Comparison of ENCODE assay signal across 13 cellular contexts in genomic region chr16:57531253-57531575, GRCh38. TPM values are rescaled to one million over a fixed set of nuclear protein-coding genes. Genes with fewer than 3 reads are reported as not detected.
DNase-seq lines count a peak whose midpoint lies in the region; TF ChIP-seq lines count a peak whose summit lies in the region.
"Had no signal": no experiment of that assay in that cellular context is flagged by ENCODE, and none has a peak within 500 bp of the region (broad histone marks: within the 10 kb centered on the region; RNA-seq: fewer than 3 reads in every experiment).

No MANE protein-coding gene starts in this region.

- H3K27ac Mint-ChIP-seq in activated CD4-positive, alpha-beta T cell treated with anti-CD3 and anti-CD28 coated beads, Interleukin-2, amount 10 ng/mL, durations not matched to agents 24 days and 14 days = peak overlapping the region; percentile 97
- H3K27ac Mint-ChIP-seq in chondrocyte (ENCODE audit: unreplicated experiment) = peak overlapping the region; percentile 47
- no peak overlapping the region for H3K27ac Mint-ChIP-seq in neural progenitor cell

- H3K4me2 ChIP-seq in trophoblast cell (ENCODE audit: low read length) (no peak overlapping the region), neural progenitor cell (no peak overlapping the region)
- H3K4me2 ChIP-seq: KMS-11 had no signal

- no peak overlapping the region for H3K14ac ChIP-seq in trophoblast cell (ENCODE audit: low read length)

- H3K36me3 ChIP-seq in trophoblast cell (ENCODE audit: control insufficient read depth in 1 of 2, insufficient read depth in 2 of 2, low read length in 2 of 2) (peaks cover 3 to 4% of the 10 kb centered on the region in 2 experiments), neural progenitor cell (no peaks in the 10 kb centered on the region)
- H3K36me3 ChIP-seq: colonic mucosa, transverse colon had no signal

- intact Hi-C loops in activated CD4-positive, alpha-beta T cell treated with anti-CD3 and anti-CD28 coated beads, Interleukin-2, amount 10 ng/mL, durations not matched to agents 24 days and 14 days (cut with micrococcal nuclease) = loop anchor here (10.0 kb wide), 3 partner anchors 346 to 916 kb away; partner anchors contain the start of genes PSME3IP1 and RSPRY1

- H3K4me1 Mint-ChIP-seq in activated CD4-positive, alpha-beta T cell treated with anti-CD3 and anti-CD28 coated beads, Interleukin-2, amount 10 ng/mL, durations not matched to agents 24 days and 14 days = peaks cover 52% of the 10 kb centered on the region
- peaks cover 63% of the 10 kb centered on the region for H3K4me1 Mint-ChIP-seq in chondrocyte (ENCODE audit: low read depth)
- H3K4me1 Mint-ChIP-seq in neural progenitor cell = peaks cover 49% of the 10 kb centered on the region

- H3K27me3 Mint-ChIP-seq in activated CD4-positive, alpha-beta T cell treated with anti-CD3 and anti-CD28 coated beads, Interleukin-2, amount 10 ng/mL, durations not matched to agents 24 days and 14 days = no peaks in the 10 kb centered on the region
- H3K27me3 Mint-ChIP-seq in chondrocyte (ENCODE audit: low read depth) = no peaks in the 10 kb centered on the region
- H3K27me3 Mint-ChIP-seq in neural progenitor cell (ENCODE audit: insufficient read depth, low read depth) = peaks cover 21% of the 10 kb centered on the region

- WGBS in trophoblast cell (ENCODE audit: extremely low coverage, insufficient coverage, insufficient read length) = no CpG with 5 or more reads among the region's 3 CpGs

- H3K4me1 ChIP-seq in trophoblast cell (ENCODE audit: control insufficient read depth in 1 of 2, insufficient read depth in 2 of 2, low read length in 2 of 2) (peaks cover 40 to 58% of the 10 kb centered on the region in 2 experiments), neural progenitor cell (peaks cover 13% of the 10 kb centered on the region)

- H2BK120ac ChIP-seq in trophoblast cell (ENCODE audit: insufficient read depth, low read length, poor library complexity) = no peak overlapping the region

- H2BK12ac ChIP-seq in trophoblast cell (ENCODE audit: low read length) = no peak overlapping the region

- peaks cover 8% of the 10 kb centered on the region for H3K36me3 Mint-ChIP-seq in activated CD4-positive, alpha-beta T cell treated with anti-CD3 and anti-CD28 coated beads, Interleukin-2, amount 10 ng/mL, durations not matched to agents 24 days and 14 days (ENCODE audit: low read depth)
- peaks cover 3% of the 10 kb centered on the region for H3K36me3 Mint-ChIP-seq in chondrocyte (ENCODE audit: low read depth)
- H3K36me3 Mint-ChIP-seq in neural progenitor cell = peaks cover 10% of the 10 kb centered on the region

- H3K9me3 Mint-ChIP-seq in activated CD4-positive, alpha-beta T cell treated with anti-CD3 and anti-CD28 coated beads, Interleukin-2, amount 10 ng/mL, durations not matched to agents 24 days and 14 days = no peaks in the 10 kb centered on the region
- H3K9me3 Mint-ChIP-seq in chondrocyte (ENCODE audit: low read depth) (no peaks in the 10 kb centered on the region), neural progenitor cell (no peaks in the 10 kb centered on the region)

- no peak overlapping the region for H4K12ac ChIP-seq in trophoblast cell (ENCODE audit: low read depth, low read length)

- H2AK5ac ChIP-seq in trophoblast cell (ENCODE audit: low read length) = no peak overlapping the region

- H3K79me2 ChIP-seq in trophoblast cell (ENCODE audit: control insufficient read depth, insufficient read depth, low read length, poor library complexity) = peaks cover 3% of the 10 kb centered on the region
- H3K79me2 ChIP-seq in neural progenitor cell (ENCODE audit: low read depth) = peaks cover 9% of the 10 kb centered on the region

- peaks cover 5% of the 10 kb centered on the region for H3K9me3 ChIP-seq in trophoblast cell (ENCODE audit: insufficient read depth, low read depth, low read length)
- H3K9me3 ChIP-seq in neural progenitor cell (ENCODE audit: low read depth) = no peaks in the 10 kb centered on the region
- H3K9me3 ChIP-seq: colonic mucosa, transverse colon had no signal

- TF ChIP-seq CTCF in chondrocyte (IDR thresholded peaks at IDR 0.05) = no peak
- no peak for TF ChIP-seq CTCF in neural progenitor cell (IDR thresholded peaks at IDR 0.05)

- H3K27ac ChIP-seq in trophoblast cell (ENCODE audit: low read depth, low read length) (no peak overlapping the region), neural progenitor cell (no peak overlapping the region)
- H3K27ac ChIP-seq: colonic mucosa, KMS-11 had no signal

- H2AFZ ChIP-seq in trophoblast cell (ENCODE audit: insufficient read depth, low read length, poor library complexity) = no peak overlapping the region
- H2AFZ ChIP-seq in neural progenitor cell (replicated peaks) = no peak overlapping the region

- H3K9ac ChIP-seq in trophoblast cell (ENCODE audit: low read length) (no peak overlapping the region), neural progenitor cell (no peak overlapping the region)
- H3K9ac ChIP-seq: KMS-11 had no signal

- no peak overlapping the region for H4K91ac ChIP-seq in trophoblast cell (ENCODE audit: low read depth, low read length)

- no peak overlapping the region for H4K8ac ChIP-seq in trophoblast cell (ENCODE audit: low read depth, low read length)

- no peak overlapping the region for H3K23ac ChIP-seq in trophoblast cell (ENCODE audit: low read length)

- no peaks in the 10 kb centered on the region for H3K27me3 ChIP-seq in trophoblast cell (ENCODE audit: insufficient read depth, low read length)
- peaks cover 36% of the 10 kb centered on the region for H3K27me3 ChIP-seq in neural progenitor cell
- H3K27me3 ChIP-seq: colonic mucosa, transverse colon had no signal

- H3F3A ChIP-seq in neural progenitor cell (ENCODE audit: low read depth) = peaks cover 16% of the 10 kb centered on the region

- peaks cover 11% of the 10 kb centered on the region for H4K20me1 ChIP-seq in neural progenitor cell (ENCODE audit: low read depth)

- H3K4me3 ChIP-seq in trophoblast cell (ENCODE audit: low read depth, low read length) = peak overlapping the region; percentile 8
- no peak overlapping the region for H3K4me3 ChIP-seq in neural progenitor cell
- H3K4me3 ChIP-seq: colonic mucosa, transverse colon had no signal

- no peak overlapping the region for H3K4ac ChIP-seq in trophoblast cell (ENCODE audit: low read depth, low read length)

- no peak for DNase-seq in activated CD4-positive, alpha-beta T cell treated with anti-CD3 and anti-CD28 coated beads, Interleukin-2, amount 10 ng/mL, durations not matched to agents 24 days and 14 days
- DNase-seq in activated CD4-positive, alpha-beta T cell treated with anti-CD3 and anti-CD28 coated beads for 4 hours = no peak
- DNase-seq in MV-4-11 (lab: John Stamatoyannopoulos, UW) (peak; percentile 28), chondrocyte (ENCODE audit: low spot score) (no peak), trophoblast cell (no peak), neural progenitor cell (ENCODE audit: low spot score) (no peak), glomerular visceral epithelial cell (ENCODE audit: extremely low spot score) (no peak)
- no peak for DNase-seq in stimulated activated naive CD4-positive, alpha-beta T cell treated with Interleukin-2 at 50 U/mL for 16 hours (lab: John Stamatoyannopoulos, UW)
- DNase-seq: colonic mucosa, NCI-H2081 treated with DMSO at 0.1 percent for 48 hours had no signal

- H3K79me1 ChIP-seq in trophoblast cell (ENCODE audit: low read length) = peaks cover 12% of the 10 kb centered on the region

- peak overlapping the region; percentile 84 for H3K4me3 Mint-ChIP-seq in activated CD4-positive, alpha-beta T cell treated with anti-CD3 and anti-CD28 coated beads, Interleukin-2, amount 10 ng/mL, durations not matched to agents 24 days and 14 days
- H3K4me3 Mint-ChIP-seq in chondrocyte (ENCODE audit: unreplicated experiment) (no peak overlapping the region), neural progenitor cell (no peak overlapping the region)

- H3K18ac ChIP-seq in trophoblast cell (ENCODE audit: low read length) = no peak overlapping the region

- no peak overlapping the region for H2BK5ac ChIP-seq in trophoblast cell (ENCODE audit: low read depth, low read length, poor library complexity)

RNA-seq across cellular contexts. Expression of gene CCDC102A, which starts 5.2 kb away (rescaled TPM):
- 6.0 and 6.7 TPM in 2 replicates for total RNA-seq in activated CD4-positive, alpha-beta T cell treated with anti-CD3 and anti-CD28 coated beads, Interleukin-2, amount 10 ng/mL, durations not matched to agents 24 days and 14 days
- 20.9 to 27.2 TPM (median 22.4 TPM) in 3 replicates for total RNA-seq in chondrocyte
- polyA plus RNA-seq in trophoblast cell (2013) = 7.7 and 8.5 TPM in 2 replicates
- 3.9 and 12.8 TPM in 2 replicates for total RNA-seq in neural progenitor cell (ENCODE audit: low replicate concordance)

RNA-seq across cellular contexts. Expression of gene ADGRG5, which starts 11.2 kb away (rescaled TPM):
- total RNA-seq in activated CD4-positive, alpha-beta T cell treated with anti-CD3 and anti-CD28 coated beads, Interleukin-2, amount 10 ng/mL, durations not matched to agents 24 days and 14 days = 5.4 and 6.1 TPM in 2 replicates
- total RNA-seq in chondrocyte (not detected in 3 replicates), neural progenitor cell (ENCODE audit: low replicate concordance) (2.2 and 3.1 TPM in 2 replicates)
- 3.8 and 3.9 TPM in 2 replicates for polyA plus RNA-seq in trophoblast cell (2013)
- total RNA-seq: Daoy had no signal

RNA-seq across cellular contexts. Expression of gene DOK4, which starts 44.9 kb away (rescaled TPM):
- total RNA-seq in activated CD4-positive, alpha-beta T cell treated with anti-CD3 and anti-CD28 coated beads, Interleukin-2, amount 10 ng/mL, durations not matched to agents 24 days and 14 days = 4.2 and 4.3 TPM in 2 replicates
- total RNA-seq in chondrocyte (23.7 to 28.5 TPM (median 26.4 TPM) in 3 replicates), neural progenitor cell (ENCODE audit: low replicate concordance) (10.5 and 27.4 TPM in 2 replicates)
- polyA plus RNA-seq in trophoblast cell (2013) = 407 and 429 TPM in 2 replicates
